ENCODE assay signal across 8 cellular contexts in the genomic region with DNA sequence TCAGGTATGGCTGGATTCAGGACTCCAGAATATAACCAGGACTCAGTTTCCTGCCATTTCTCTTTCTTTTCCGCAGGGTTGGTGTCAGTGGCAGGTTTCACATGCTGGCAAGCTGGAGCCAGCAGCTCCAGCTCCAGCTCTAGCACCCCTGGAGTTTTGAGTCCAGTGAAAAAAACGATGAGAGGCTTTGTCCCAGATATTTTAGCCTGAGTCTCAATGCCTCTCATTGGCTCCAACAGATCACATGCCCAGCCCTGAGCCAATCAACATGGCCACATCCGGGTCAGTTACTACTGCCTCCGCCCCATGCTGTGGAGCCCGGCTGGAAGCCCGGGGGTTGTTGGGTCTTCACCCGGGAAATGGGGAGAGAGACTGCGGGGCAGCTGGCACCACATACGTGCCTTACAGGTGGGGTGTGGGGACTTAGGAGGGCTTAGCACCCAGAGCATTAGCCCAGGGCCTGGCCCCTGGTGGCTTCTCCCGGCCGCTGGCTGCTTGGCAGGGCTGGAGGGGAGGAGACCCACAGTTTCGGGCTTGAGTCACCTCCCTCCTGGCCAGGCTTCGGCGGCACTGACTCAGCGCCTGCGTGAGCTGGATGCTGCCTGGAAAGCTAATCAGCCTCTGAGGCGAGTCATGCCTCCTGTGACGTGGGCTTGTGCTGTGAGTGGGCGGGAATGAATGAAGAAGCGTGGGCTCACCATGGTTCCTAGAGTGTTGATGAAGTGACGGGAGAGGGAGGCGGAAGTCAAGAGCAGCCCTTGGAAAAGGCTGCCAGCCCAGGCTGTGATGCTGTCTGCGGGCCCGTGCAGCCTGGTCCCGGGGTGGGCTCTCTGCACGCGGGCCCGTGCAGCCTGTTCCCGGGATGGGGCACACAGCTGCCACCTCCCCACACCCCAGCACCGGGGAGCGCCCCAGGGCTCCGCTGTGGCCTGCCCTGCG. TPM values are rescaled to one million over a fixed set of nuclear protein-coding genes. Genes with fewer than 3 reads are reported as not detected.
DNase-seq lines count a peak whose midpoint lies in the region; ATAC-seq and TF ChIP-seq lines count a peak whose summit lies in the region.

No MANE protein-coding gene starts in this region.

- DNase-seq in DMS53 treated with DMSO at 0.1 percent for 48 hours (lab: John Stamatoyannopoulos, UW; ENCODE audit: unreplicated experiment): peak; percentile 86
- DNase-seq in NCI-H748 treated with DMSO at 0.1 percent for 48 hours (lab: John Stamatoyannopoulos, UW): peak; percentile 75
- peak; percentile 82 to 87 for DNase-seq in activated CD4-positive, alpha-beta T cell treated with anti-CD3 and anti-CD28 coated beads, Interleukin-2, amount 50 U/mL, for 4 hours
- DNase-seq in cortex of kidney (lab: John Stamatoyannopoulos, UW): peak; percentile 86
- peak; percentile 91 to 95 for DNase-seq in left lung
- DNase-seq in stimulated activated CD4-positive, alpha-beta T cell treated with anti-CD3 and anti-CD28 coated beads, Interleukin-1b, Interleukin-23, amount 100 ng/mL, for 4 hours (ENCODE audit: low read depth in 2 of 2): peak; percentile 68 to 72

- peak overlapping the region; percentile 88 to 89 for H3K27ac ChIP-seq in left lung

- H3K9me3 ChIP-seq in left lung: no peaks in the 10 kb centered on the region

- H3K36me3 ChIP-seq in left lung: no peaks in the 10 kb centered on the region

- no peaks in the 10 kb centered on the region for H3K27me3 ChIP-seq in left lung

- peaks cover 4 to 9% of the 10 kb centered on the region in 2 donors for H3K4me1 ChIP-seq in left lung

- peak; percentile 79 for ATAC-seq in HG03521 (IDR thresholded peaks at IDR 0.05; ENCODE audit: unreplicated experiment)
- ATAC-seq in left lung: peak; percentile 92
- ATAC-seq in GM21381 (IDR thresholded peaks at IDR 0.05; ENCODE audit: unreplicated experiment): no peak

- H3K4me3 ChIP-seq in left lung: peak overlapping the region in 1 of 2 donors; percentile 29

- intact Hi-C loops in left lung (cut with DNase I): no loop called here

- no peak for TF ChIP-seq CTCF in left lung (IDR thresholded peaks at IDR 0.05)

RNA-seq across cellular contexts. Expression of a gene that starts 15.3 kb away (rescaled TPM):
- total RNA-seq in left lung: 10 to 100 TPM; 56.1 to 58.0 TPM

RNA-seq across cellular contexts. Expression of a gene that starts 27.5 kb away (rescaled TPM):
- total RNA-seq in left lung: under 1 TPM in 1 of 2 donors, not detected in 1; 0.23 TPM
